ENCODE assay signal across 1 cellular context in the genomic region with DNA sequence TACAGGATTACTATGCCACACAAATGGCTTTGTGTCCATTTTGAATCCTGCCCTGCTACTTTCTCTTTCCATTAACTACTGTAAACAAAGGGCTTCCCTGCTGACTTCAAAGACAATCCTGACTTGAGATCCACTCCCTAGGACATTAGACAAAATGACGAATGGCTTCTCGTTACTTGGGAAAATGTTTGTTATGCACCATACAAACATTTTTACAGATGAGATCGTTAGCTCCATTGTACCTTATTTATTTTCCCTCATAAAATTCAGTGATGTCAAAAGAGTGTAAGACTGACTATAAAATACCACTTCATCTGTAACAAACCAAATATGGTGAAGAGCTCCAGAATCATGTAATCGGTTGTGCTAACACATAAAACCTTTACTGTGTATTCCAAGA.
TF ChIP-seq lines count a peak whose summit lies in the region.

No MANE protein-coding gene starts in this region.

TF ChIP-seq in HEK293, 187 proteins besides CTCF, POLR2A, EP300 and RAD21 (continued from another document):
- peak; percentile 97; the same call in 1 of the 2 replicates for TF ChIP-seq TCF7L2 (IDR thresholded peaks at IDR 0.05; ENCODE audit: borderline replicate concordance, low read depth, low read length)
- TF ChIP-seq ZSCAN30 (tag by site-specific recombination; IDR thresholded peaks at IDR 0.05), result peak; percentile 79
- TF ChIP-seq ZNF37A (tag by site-specific recombination; IDR thresholded peaks at IDR 0.05), result no peak
- TF ChIP-seq ZNF366 (tag by site-specific recombination; conservative IDR thresholded peaks at IDR 0.05), result peak; percentile 94
- no peak for TF ChIP-seq ZNF266 (tag by site-specific recombination; IDR thresholded peaks at IDR 0.05; ENCODE audit: low read depth)
- TF ChIP-seq ZNF48 (tag by site-specific recombination; IDR thresholded peaks at IDR 0.05), result no peak
- no peak for TF ChIP-seq ZNF311 (tag by site-specific recombination; IDR thresholded peaks at IDR 0.05; ENCODE audit: borderline replicate concordance)
- TF ChIP-seq ZNF335 (tag by site-specific recombination; conservative IDR thresholded peaks at IDR 0.05), result peak; percentile 43; the same call in 1 of the 2 replicates
- no peak for TF ChIP-seq ZNF510 (tag by site-specific recombination; IDR thresholded peaks at IDR 0.05; ENCODE audit: insufficient replicate concordance)
- TF ChIP-seq ZNF843 (tag by site-specific recombination; IDR thresholded peaks at IDR 0.05), result peak; percentile 96
- TF ChIP-seq BCL11B (tag by site-specific recombination; IDR thresholded peaks at IDR 0.05; ENCODE audit: low read depth), result no peak
- TF ChIP-seq ZEB2 (tag by site-specific recombination; IDR thresholded peaks at IDR 0.05), result peak; percentile 83
- no peak for TF ChIP-seq ZNF23 (tag by site-specific recombination; IDR thresholded peaks at IDR 0.05; ENCODE audit: borderline replicate concordance)
- TF ChIP-seq ZNF175 (tag by site-specific recombination; IDR thresholded peaks at IDR 0.05), result no peak
- TF ChIP-seq ZBTB8A (tag by site-specific recombination; IDR thresholded peaks at IDR 0.05), result no peak
- TF ChIP-seq ZNF571 (tag by site-specific recombination; IDR thresholded peaks at IDR 0.05), result no peak
- TF ChIP-seq, protein P1, sequence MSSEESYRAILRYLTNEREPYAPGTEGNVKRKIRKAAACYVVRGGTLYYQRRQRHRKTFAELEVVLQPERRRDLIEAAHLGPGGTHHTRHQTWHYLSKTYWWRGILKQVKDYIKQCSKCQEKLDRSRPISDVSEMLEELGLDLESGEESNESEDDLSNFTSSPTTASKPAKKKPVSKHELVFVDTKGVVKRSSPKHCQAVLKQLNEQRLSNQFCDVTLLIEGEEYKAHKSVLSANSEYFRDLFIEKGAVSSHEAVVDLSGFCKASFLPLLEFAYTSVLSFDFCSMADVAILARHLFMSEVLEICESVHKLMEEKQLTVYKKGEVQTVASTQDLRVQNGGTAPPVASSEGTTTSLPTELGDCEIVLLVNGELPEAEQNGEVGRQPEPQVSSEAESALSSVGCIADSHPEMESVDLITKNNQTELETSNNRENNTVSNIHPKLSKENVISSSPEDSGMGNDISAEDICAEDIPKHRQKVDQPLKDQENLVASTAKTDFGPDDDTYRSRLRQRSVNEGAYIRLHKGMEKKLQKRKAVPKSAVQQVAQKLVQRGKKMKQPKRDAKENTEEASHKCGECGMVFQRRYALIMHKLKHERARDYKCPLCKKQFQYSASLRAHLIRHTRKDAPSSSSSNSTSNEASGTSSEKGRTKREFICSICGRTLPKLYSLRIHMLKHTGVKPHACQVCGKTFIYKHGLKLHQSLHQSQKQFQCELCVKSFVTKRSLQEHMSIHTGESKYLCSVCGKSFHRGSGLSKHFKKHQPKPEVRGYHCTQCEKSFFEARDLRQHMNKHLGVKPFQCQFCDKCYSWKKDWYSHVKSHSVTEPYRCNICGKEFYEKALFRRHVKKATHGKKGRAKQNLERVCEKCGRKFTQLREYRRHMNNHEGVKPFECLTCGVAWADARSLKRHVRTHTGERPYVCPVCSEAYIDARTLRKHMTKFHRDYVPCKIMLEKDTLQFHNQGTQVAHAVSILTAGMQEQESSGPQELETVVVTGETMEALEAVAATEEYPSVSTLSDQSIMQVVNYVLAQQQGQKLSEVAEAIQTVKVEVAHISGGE (tag by site-specific recombination; conservative IDR thresholded peaks at IDR 0.05; ENCODE audit: low read depth), result no peak
- TF ChIP-seq SP3 (tag by site-specific recombination; IDR thresholded peaks at IDR 0.05), result no peak
- TF ChIP-seq KLF10 (tag by site-specific recombination; IDR thresholded peaks at IDR 0.05), result peak; percentile 80
- TF ChIP-seq, protein P2, sequence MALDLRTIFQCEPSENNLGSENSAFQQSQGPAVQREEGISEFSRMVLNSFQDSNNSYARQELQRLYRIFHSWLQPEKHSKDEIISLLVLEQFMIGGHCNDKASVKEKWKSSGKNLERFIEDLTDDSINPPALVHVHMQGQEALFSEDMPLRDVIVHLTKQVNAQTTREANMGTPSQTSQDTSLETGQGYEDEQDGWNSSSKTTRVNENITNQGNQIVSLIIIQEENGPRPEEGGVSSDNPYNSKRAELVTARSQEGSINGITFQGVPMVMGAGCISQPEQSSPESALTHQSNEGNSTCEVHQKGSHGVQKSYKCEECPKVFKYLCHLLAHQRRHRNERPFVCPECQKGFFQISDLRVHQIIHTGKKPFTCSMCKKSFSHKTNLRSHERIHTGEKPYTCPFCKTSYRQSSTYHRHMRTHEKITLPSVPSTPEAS (tag by site-specific recombination; IDR thresholded peaks at IDR 0.05), result 0 out of 2 replicates have a peak, but pooled peaks have one; percentile 15
- peak; percentile 83 for TF ChIP-seq IKZF3 (tag by site-specific recombination; IDR thresholded peaks at IDR 0.05)
- TF ChIP-seq SP7 (tag by site-specific recombination; IDR thresholded peaks at IDR 0.05), result peak; percentile 39; the same call in 1 of the 2 replicates
- TF ChIP-seq, protein P3, sequence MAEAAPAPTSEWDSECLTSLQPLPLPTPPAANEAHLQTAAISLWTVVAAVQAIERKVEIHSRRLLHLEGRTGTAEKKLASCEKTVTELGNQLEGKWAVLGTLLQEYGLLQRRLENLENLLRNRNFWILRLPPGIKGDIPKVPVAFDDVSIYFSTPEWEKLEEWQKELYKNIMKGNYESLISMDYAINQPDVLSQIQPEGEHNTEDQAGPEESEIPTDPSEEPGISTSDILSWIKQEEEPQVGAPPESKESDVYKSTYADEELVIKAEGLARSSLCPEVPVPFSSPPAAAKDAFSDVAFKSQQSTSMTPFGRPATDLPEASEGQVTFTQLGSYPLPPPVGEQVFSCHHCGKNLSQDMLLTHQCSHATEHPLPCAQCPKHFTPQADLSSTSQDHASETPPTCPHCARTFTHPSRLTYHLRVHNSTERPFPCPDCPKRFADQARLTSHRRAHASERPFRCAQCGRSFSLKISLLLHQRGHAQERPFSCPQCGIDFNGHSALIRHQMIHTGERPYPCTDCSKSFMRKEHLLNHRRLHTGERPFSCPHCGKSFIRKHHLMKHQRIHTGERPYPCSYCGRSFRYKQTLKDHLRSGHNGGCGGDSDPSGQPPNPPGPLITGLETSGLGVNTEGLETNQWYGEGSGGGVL (tag by site-specific recombination; IDR thresholded peaks at IDR 0.05), result no peak
- TF ChIP-seq ZNF112 (tag by site-specific recombination; IDR thresholded peaks at IDR 0.05), result no peak
- no peak for TF ChIP-seq ZNF324 (tag by site-specific recombination; IDR thresholded peaks at IDR 0.05)
- TF ChIP-seq ZNF169 (tag by site-specific recombination; IDR thresholded peaks at IDR 0.05), result no peak
- TF ChIP-seq ZNF610 (tag by site-specific recombination; IDR thresholded peaks at IDR 0.05; ENCODE audit: borderline replicate concordance), result peak; percentile 59; the same call in 1 of the 2 replicates
- TF ChIP-seq ZNF202 (tag by site-specific recombination; IDR thresholded peaks at IDR 0.05; ENCODE audit: borderline replicate concordance), result no peak
- TF ChIP-seq GLIS2 (tag by site-specific recombination; IDR thresholded peaks at IDR 0.05), result no peak
- no peak for TF ChIP-seq SP2 (tag by site-specific recombination; IDR thresholded peaks at IDR 0.05)
